8 cellular contexts compared by ENCODE assay signal in the genomic region with DNA sequence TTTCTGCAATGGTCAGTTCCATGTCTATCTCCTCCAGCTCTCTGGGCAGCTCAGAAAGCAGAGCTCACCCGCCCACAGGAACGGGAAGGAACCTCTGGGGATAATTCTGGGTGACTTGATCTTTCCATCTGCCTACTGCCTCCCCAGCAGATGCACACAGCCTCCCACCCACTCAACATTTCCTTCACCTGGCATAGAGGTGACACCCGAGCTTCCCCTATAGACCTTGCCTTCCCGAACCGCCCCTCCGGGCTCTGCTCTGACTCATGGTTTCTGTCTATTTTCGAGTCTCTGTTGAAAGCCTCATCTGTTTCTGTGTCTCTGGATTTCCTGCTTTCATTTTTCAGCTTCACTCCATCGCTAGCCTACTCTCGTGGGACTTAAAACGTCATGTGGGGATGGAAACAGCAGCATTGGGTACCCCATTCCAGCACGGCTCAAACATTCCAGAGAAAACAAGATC. TPM values are rescaled to one million over a fixed set of nuclear protein-coding genes. Genes with fewer than 3 reads are reported as not detected.
DNase-seq lines count a peak whose midpoint lies in the region; ATAC-seq and TF ChIP-seq lines count a peak whose summit lies in the region.

No MANE protein-coding gene starts in this region.

- H3K4me3 ChIP-seq in GM12865 (ENCODE audit: low read depth, low read length) (peak overlapping the region; percentile 38), HEK293 (ENCODE audit: low read depth, low read length) (no peak overlapping the region), OCI-LY7 (ENCODE audit: low read depth, low read length, poor library complexity, severe bottlenecking) (peak overlapping the region; percentile 9), lower lobe of right lung (peak overlapping the region; percentile 16)

- CTCF ChIA-PET in HEK293 (lab: Yijun Ruan, JAX), result interaction anchor here (0.6 to 6.6 kb wide), 10 partner anchors 10 to 1819 kb away, joined by 3 to 71 read pairs (median 6); partner anchors contain the start of gene MIF4GD
- CTCF ChIA-PET in OCI-LY7 (lab: Charles Lee; ENCODE audit: unreplicated experiment), result interaction anchor here (0.5 to 2.3 kb wide), 5 partner anchors 10 to 152 kb away, joined by 3 to 8 read pairs (median 3); no protein-coding TSS in a partner anchor

- H3K36me3 Mint-ChIP-seq in activated naive CD8-positive, alpha-beta T cell treated with anti-CD3 and anti-CD28 coated beads, Interleukin-2, amount 10 ng/mL, durations not matched to agents 7 days and 5 days, result peaks cover 5% of the 10 kb centered on the region
- peaks cover 66% of the 10 kb centered on the region for H3K36me3 Mint-ChIP-seq in stimulated activated effector memory CD8-positive, alpha-beta T cell treated with anti-CD3 and anti-CD28 coated beads, Interleukin-12 subunit alpha, Interleukin-12 subunit beta, amount 100 ng/mL, for 72 hours

- no TSS peak for BruUV-seq in OCI-LY7 (replicated peaks; lab: Mats Ljungman, UMichigan)

- H3K79me2 ChIP-seq in OCI-LY7 (ENCODE audit: insufficient read depth, low read depth, low read length), result peaks cover 45% of the 10 kb centered on the region

- no peaks in the 10 kb centered on the region for H3K27me3 ChIP-seq in lower lobe of right lung (ENCODE audit: low read depth)

- TF ChIP-seq CTCF in GM12865 (IDR thresholded peaks at IDR 0.05; ENCODE audit: insufficient read depth, low read depth, low read length, missing control alignments) (no peak), HEK293 (tag by site-specific recombination; IDR thresholded peaks at IDR 0.05) (no peak), OCI-LY7 (conservative IDR thresholded peaks at IDR 0.05; ENCODE audit: low read length) (no peak), lower lobe of right lung (IDR thresholded peaks at IDR 0.05) (no peak)

- H2AFZ ChIP-seq in OCI-LY7 (ENCODE audit: low read length), result no peak overlapping the region

- H3K4me1 Mint-ChIP-seq in activated naive CD8-positive, alpha-beta T cell treated with anti-CD3 and anti-CD28 coated beads, Interleukin-2, amount 10 ng/mL, durations not matched to agents 7 days and 5 days, result peaks cover 23% of the 10 kb centered on the region
- H3K4me1 Mint-ChIP-seq in stimulated activated effector memory CD8-positive, alpha-beta T cell treated with anti-CD3 and anti-CD28 coated beads, Interleukin-12 subunit alpha, Interleukin-12 subunit beta, amount 100 ng/mL, for 72 hours, result peaks cover 56% of the 10 kb centered on the region

- H4K20me1 ChIP-seq in OCI-LY7 (ENCODE audit: insufficient read depth, low read length), result peaks cover 9% of the 10 kb centered on the region

- peak overlapping the region; percentile 92 for H3K27ac Mint-ChIP-seq in activated naive CD8-positive, alpha-beta T cell treated with anti-CD3 and anti-CD28 coated beads, Interleukin-2, amount 10 ng/mL, durations not matched to agents 7 days and 5 days
- peak overlapping the region; percentile 84 for H3K27ac Mint-ChIP-seq in stimulated activated effector memory CD8-positive, alpha-beta T cell treated with anti-CD3 and anti-CD28 coated beads, Interleukin-12 subunit alpha, Interleukin-12 subunit beta, amount 100 ng/mL, for 72 hours

- no peaks in the 10 kb centered on the region for H3K9me2 ChIP-seq in OCI-LY7 (ENCODE audit: insufficient read depth, low read length)

- peak overlapping the region; percentile 78 for H3K4me3 Mint-ChIP-seq in activated naive CD8-positive, alpha-beta T cell treated with anti-CD3 and anti-CD28 coated beads, Interleukin-2, amount 10 ng/mL, durations not matched to agents 7 days and 5 days
- peak overlapping the region; percentile 64 for H3K4me3 Mint-ChIP-seq in stimulated activated effector memory CD8-positive, alpha-beta T cell treated with anti-CD3 and anti-CD28 coated beads, Interleukin-12 subunit alpha, Interleukin-12 subunit beta, amount 100 ng/mL, for 72 hours

- ATAC-seq in activated naive CD8-positive, alpha-beta T cell treated with anti-CD3 and anti-CD28 coated beads, Interleukin-2, amount 10 ng/mL, durations not matched to agents 7 days and 5 days (ENCODE audit: low read depth), result peak; percentile 95
- peak; percentile 54 to 60 for ATAC-seq in lower lobe of right lung
- peak; percentile 98 for ATAC-seq in stimulated activated effector memory CD8-positive, alpha-beta T cell treated with anti-CD3 and anti-CD28 coated beads, Interleukin-12 subunit alpha, Interleukin-12 subunit beta, amount 100 ng/mL, for 72 hours

- H3K4me2 ChIP-seq in OCI-LY7 (ENCODE audit: low read length), result peak overlapping the region; percentile 46

- H3K9me3 Mint-ChIP-seq in activated naive CD8-positive, alpha-beta T cell treated with anti-CD3 and anti-CD28 coated beads, Interleukin-2, amount 10 ng/mL, durations not matched to agents 7 days and 5 days, result no peaks in the 10 kb centered on the region
- H3K9me3 Mint-ChIP-seq in stimulated activated effector memory CD8-positive, alpha-beta T cell treated with anti-CD3 and anti-CD28 coated beads, Interleukin-12 subunit alpha, Interleukin-12 subunit beta, amount 100 ng/mL, for 72 hours, result no peaks in the 10 kb centered on the region

- H3K36me3 ChIP-seq in HEK293 (ENCODE audit: control insufficient read depth in 2 of 2, insufficient read depth in 1 of 2, low read length in 2 of 2) (peaks cover 9 to 24% of the 10 kb centered on the region in 2 experiments; a peak in 2 of 3 replicates), OCI-LY7 (ENCODE audit: insufficient read depth, low read length) (peaks cover 34% of the 10 kb centered on the region), lower lobe of right lung (peaks cover 30% of the 10 kb centered on the region)

- intact Hi-C loops in OCI-LY7 (cut with micrococcal nuclease; ENCODE audit: unreplicated experiment), result no loop called here
- intact Hi-C loops in lower lobe of right lung (cut with DNase I), result no loop called here

- H3K27me3 Mint-ChIP-seq in activated naive CD8-positive, alpha-beta T cell treated with anti-CD3 and anti-CD28 coated beads, Interleukin-2, amount 10 ng/mL, durations not matched to agents 7 days and 5 days, result no peaks in the 10 kb centered on the region

- H3K9me3 ChIP-seq in HEK293 (ENCODE audit: control insufficient read depth, insufficient read depth, low read depth, low read length), result no peaks in the 10 kb centered on the region
- H3K9me3 ChIP-seq in OCI-LY7 (ENCODE audit: low read length), result no peaks in the 10 kb centered on the region
- no peaks in the 10 kb centered on the region for H3K9me3 ChIP-seq in lower lobe of right lung

- H3K4me1 ChIP-seq in HEK293 (ENCODE audit: control insufficient read depth, insufficient read depth, low read length), result peaks cover 6% of the 10 kb centered on the region
- H3K4me1 ChIP-seq in OCI-LY7 (ENCODE audit: insufficient read depth, low read length, poor library complexity, severe bottlenecking), result peaks cover 50% of the 10 kb centered on the region
- H3K4me1 ChIP-seq in lower lobe of right lung, result peaks cover 29% of the 10 kb centered on the region

- H3K27ac ChIP-seq in HEK293 (ENCODE audit: extremely low read depth, low read depth, low read length) (peak overlapping the region; percentile 3; the same call in 1 of the 2 replicates), OCI-LY7 (ENCODE audit: low read depth, low read length, poor library complexity, severe bottlenecking) (peak overlapping the region; percentile 39), lower lobe of right lung (no peak overlapping the region)

- POLR2A ChIA-PET in HEK293 (lab: Yijun Ruan, JAX), result interaction anchor here (0.7 to 3.0 kb wide), 6 partner anchors 10 to 39 kb away, joined by 3 to 12 read pairs (median 5); partner anchors contain the start of genes GGA3, MIF4GD, MRPS7 and SLC25A19
- POLR2A ChIA-PET in OCI-LY7 (lab: Charles Lee), result interaction anchor here (0.6 to 5.0 kb wide), 8 partner anchors 11 to 112 kb away, joined by 3 to 36 read pairs (median 4); partner anchors contain the start of genes GGA3, MIF4GD, MRPS7 and SLC25A19
- POLR2A ChIA-PET in activated naive CD8-positive, alpha-beta T cell treated with anti-CD3 and anti-CD28 coated beads, Interleukin-2, amount 10 ng/mL, durations not matched to agents 7 days and 5 days (lab: Charles Lee), result interaction anchor here (0.7 to 5.5 kb wide), 8 partner anchors 10 to 1045 kb away, joined by 3 to 51 read pairs (median 6); partner anchors contain the start of genes GGA3, GRB2, MIF4GD and MRPS7

- DNase-seq in GM12865 (ENCODE audit: low read depth), result peak; percentile 87
- DNase-seq in OCI-LY7 (ENCODE audit: low spot score), result peak; percentile 50
- DNase-seq in activated naive CD8-positive, alpha-beta T cell treated with anti-CD3 and anti-CD28 coated beads, Interleukin-2, amount 10 ng/mL, durations not matched to agents 7 days and 5 days, result peak; percentile 58
- no peak for DNase-seq in lower lobe of right lung
- peak; percentile 45 to 80 for DNase-seq in stimulated activated effector memory CD8-positive, alpha-beta T cell treated with anti-CD3 and anti-CD28 coated beads, Interleukin-12 subunit alpha, Interleukin-12 subunit beta, amount 100 ng/mL, for 72 hours (ENCODE audit: low spot score in 2 of 2)
- no peak for DNase-seq in NCI-H187 (lab: John Stamatoyannopoulos, UW)
- no peak for DNase-seq in NCI-H345 (lab: John Stamatoyannopoulos, UW)

TF ChIP-seq in HEK293, 187 proteins besides CTCF, POLR2A, EP300 and RAD21 (continues in another document):
- no peak for TF ChIP-seq ZSCAN23 (tag by site-specific recombination; IDR thresholded peaks at IDR 0.05)

RNA-seq across cellular contexts. Expression of gene GGA3, which starts 11.4 kb away (rescaled TPM):
- 52.3 and 77.6 TPM in 2 replicates for total RNA-seq in OCI-LY7 (2014; rRNA removed; shearing (Covaris generic))
- total RNA-seq in OCI-LY7 (2022), result 106 and 122 TPM in 2 replicates
- total RNA-seq in activated naive CD8-positive, alpha-beta T cell treated with anti-CD3 and anti-CD28 coated beads, Interleukin-2, amount 10 ng/mL, durations not matched to agents 7 days and 5 days, result 10 to 100 TPM; 92.9 to 95.2 TPM
- total RNA-seq in lower lobe of right lung, result 68.6 TPM

RNA-seq across cellular contexts. Expression of gene MRPS7, which starts 11.6 kb away (rescaled TPM):
- 123 and 127 TPM in 2 replicates for total RNA-seq in OCI-LY7 (2014; rRNA removed; shearing (Covaris generic))
- total RNA-seq in OCI-LY7 (2022), result 90.2 and 103 TPM in 2 replicates
- total RNA-seq in activated naive CD8-positive, alpha-beta T cell treated with anti-CD3 and anti-CD28 coated beads, Interleukin-2, amount 10 ng/mL, durations not matched to agents 7 days and 5 days, result 10 to 100 TPM; 34.0 to 36.1 TPM
- total RNA-seq in lower lobe of right lung, result 38.3 TPM

RNA-seq across cellular contexts. Expression of gene MIF4GD, which starts 21.0 kb away (rescaled TPM):
- 69.4 and 70.9 TPM in 2 replicates for total RNA-seq in OCI-LY7 (2014; rRNA removed; shearing (Covaris generic))
- total RNA-seq in OCI-LY7 (2022), result 132 and 139 TPM in 2 replicates
- total RNA-seq in activated naive CD8-positive, alpha-beta T cell treated with anti-CD3 and anti-CD28 coated beads, Interleukin-2, amount 10 ng/mL, durations not matched to agents 7 days and 5 days, result 10 to 100 TPM; 44.4 to 44.8 TPM
- 32.1 TPM for total RNA-seq in lower lobe of right lung

RNA-seq across cellular contexts. Expression of gene SLC25A19, which starts 39.2 kb away (rescaled TPM):
- total RNA-seq in OCI-LY7 (2014; rRNA removed; shearing (Covaris generic)), result 113 TPM in 2 replicates
- total RNA-seq in OCI-LY7 (2022), result 118 and 144 TPM in 2 replicates
- total RNA-seq in activated naive CD8-positive, alpha-beta T cell treated with anti-CD3 and anti-CD28 coated beads, Interleukin-2, amount 10 ng/mL, durations not matched to agents 7 days and 5 days, result 10 to 100 TPM; 26.7 to 27.9 TPM
- 41.5 TPM for total RNA-seq in lower lobe of right lung

RNA-seq across cellular contexts. Expression of gene NUP85, which starts 44.6 kb away (rescaled TPM):
- 129 and 130 TPM in 2 replicates for total RNA-seq in OCI-LY7 (2014; rRNA removed; shearing (Covaris generic))
- 187 and 219 TPM in 2 replicates for total RNA-seq in OCI-LY7 (2022)
- total RNA-seq in activated naive CD8-positive, alpha-beta T cell treated with anti-CD3 and anti-CD28 coated beads, Interleukin-2, amount 10 ng/mL, durations not matched to agents 7 days and 5 days, result 100 to 1,000 TPM; 154 to 167 TPM
- total RNA-seq in lower lobe of right lung, result 66.8 TPM

Comparison
In these comparisons a context has a peak if more than half of its experiments do, and no peak if none do; other contexts are left out.
1. DNase-seq: peak in GM12865 (single experiment), OCI-LY7 (single experiment), activated naive CD8-positive, alpha-beta T cell treated with anti-CD3 and anti-CD28 coated beads, Interleukin-2, amount 10 ng/mL, durations not matched to agents 7 days and 5 days (single experiment) and stimulated activated effector memory CD8-positive, alpha-beta T cell treated with anti-CD3 and anti-CD28 coated beads, Interleukin-12 subunit alpha, Interleukin-12 subunit beta, amount 100 ng/mL, for 72 hours (2 of 2); none in lower lobe of right lung (single experiment), NCI-H187 (0 of 2) and NCI-H345 (single experiment).
2. Peak in every context shown above with its lines, with median percentiles within 50 percentile points of each other: ATAC-seq.